Comparison of ENCODE assay signal across 8 cellular contexts in the genomic region with DNA sequence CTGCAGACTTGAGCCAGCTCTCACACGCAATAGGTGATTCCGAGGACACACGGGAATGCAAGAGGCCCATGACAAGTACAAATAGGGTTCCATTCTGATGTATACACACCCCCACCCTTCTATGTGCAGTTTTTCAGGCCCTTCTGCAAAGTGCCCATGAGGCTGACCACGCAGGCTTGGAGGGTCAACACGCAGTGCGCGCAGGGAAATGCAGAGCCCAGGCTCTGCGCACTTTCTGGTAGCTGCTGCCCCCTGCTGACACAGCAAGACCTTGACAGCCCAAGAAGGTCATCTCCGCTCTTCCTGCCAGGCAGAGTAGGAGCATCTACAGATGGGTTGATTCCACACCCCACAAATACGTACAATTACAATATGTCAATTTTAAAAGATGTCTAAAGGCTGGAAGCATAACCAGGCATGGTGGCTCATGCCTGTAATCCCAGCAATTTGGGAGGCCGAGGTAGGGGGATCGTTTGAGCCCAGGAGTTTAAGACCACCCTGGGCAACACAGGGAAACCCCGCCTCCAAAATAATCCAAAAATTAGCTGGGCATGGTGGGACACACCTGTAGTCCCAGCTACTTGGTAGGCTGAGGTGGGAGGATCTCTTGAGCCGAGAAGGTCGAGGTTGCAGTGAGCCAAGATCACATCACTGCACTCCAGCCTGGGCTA. TPM values are rescaled to one million over a fixed set of nuclear protein-coding genes. Genes with fewer than 3 reads are reported as not detected.
DNase-seq lines count a peak whose midpoint lies in the region; ATAC-seq and TF ChIP-seq lines count a peak whose summit lies in the region.

No MANE protein-coding gene starts in this region.

- CTCF ChIA-PET in BJ (lab: Yijun Ruan, JAX): interaction anchor here (0.5 to 4.7 kb wide), 7 partner anchors 9 to 1387 kb away, joined by 3 to 39 read pairs (median 3); partner anchors contain the start of gene SH3BP5L

- no peaks in the 10 kb centered on the region; the same call in 1 of the 2 replicates for H3K27me3 ChIP-seq in BJ (ENCODE audit: control insufficient read depth, insufficient read depth, low read length)

- H3K4me3 ChIP-seq in BJ (ENCODE audit: low read depth, low read length): no peak overlapping the region

- no peak for DNase-seq in BJ (ENCODE audit: low read depth)
- DNase-seq in NOMO-1 treated with dmso at 0.1 percent for 144 hours (lab: John Stamatoyannopoulos, UW; ENCODE audit: unreplicated experiment): peak; percentile 66
- peak; percentile 67 to 69 for DNase-seq in activated T-cell treated with anti-CD3 and anti-CD28 coated beads, Interleukin-2, amount 50 U/mL, for 48 hours
- peak; percentile 59 for DNase-seq in germinal center (ENCODE audit: low spot score)
- peak; percentile 57 for DNase-seq in pons (ENCODE audit: low spot score)
- DNase-seq in NCI-H2196 (lab: John Stamatoyannopoulos, UW; ENCODE audit: unreplicated experiment): no peak

- ATAC-seq in GM18868 (IDR thresholded peaks at IDR 0.05; ENCODE audit: unreplicated experiment) (peak; percentile 56), HG03045 (IDR thresholded peaks at IDR 0.05; ENCODE audit: unreplicated experiment) (peak; percentile 62)

- H3K36me3 ChIP-seq in BJ (ENCODE audit: control insufficient read depth, insufficient read depth, low read length): peaks cover 11% of the 10 kb centered on the region

- TF ChIP-seq CTCF in BJ (IDR thresholded peaks at IDR 0.05; ENCODE audit: insufficient read depth, low read depth, low read length): peak; percentile 72

- POLR2A ChIA-PET in BJ (lab: Charles Lee): no interaction called here

RNA-seq across cellular contexts. Expression of gene SH3BP5L, which starts 18.5 kb away (rescaled TPM):
- polyA plus RNA-seq in BJ (2011; rRNA removed): 23.2 and 32.5 TPM in 2 replicates
- 18.2 and 26.6 TPM in 2 replicates for polyA minus RNA-seq in BJ (2011; rRNA and poly(A)+ RNA removed)

RNA-seq across cellular contexts. Expression of gene ZNF672, which starts 30.8 kb away (rescaled TPM):
- 13.9 and 17.1 TPM in 2 replicates for polyA plus RNA-seq in BJ (2011; rRNA removed)
- polyA minus RNA-seq in BJ (2011; rRNA and poly(A)+ RNA removed): 13.2 and 16.0 TPM in 2 replicates

RNA-seq across cellular contexts. Expression of gene LYPD8, which starts 51.6 kb away (rescaled TPM):
- polyA plus RNA-seq in BJ (2011; rRNA removed): not detected in 2 replicates
- polyA minus RNA-seq in BJ (2011; rRNA and poly(A)+ RNA removed): not detected in 2 replicates

RNA-seq across cellular contexts. Expression of gene ZNF692, which starts 51.7 kb away (rescaled TPM):
- 13.1 and 19.5 TPM in 2 replicates for polyA plus RNA-seq in BJ (2011; rRNA removed)
- 3.6 and 5.7 TPM in 2 replicates for polyA minus RNA-seq in BJ (2011; rRNA and poly(A)+ RNA removed)

Comparison
In these comparisons a context has a peak if more than half of its experiments do, and no peak if none do; other contexts are left out.
1. DNase-seq: peak in NOMO-1 treated with dmso at 0.1 percent for 144 hours (single experiment), activated T-cell treated with anti-CD3 and anti-CD28 coated beads, Interleukin-2, amount 50 U/mL, for 48 hours (2 of 2), germinal center (single experiment) and pons (single experiment); none in BJ (single experiment) and NCI-H2196 (single experiment).